8 cellular contexts compared by ENCODE assay signal in genomic region chr4:1746265-1746691, GRCh38. TPM values are rescaled to one million over a fixed set of nuclear protein-coding genes. Genes with fewer than 3 reads are reported as not detected.
DNase-seq lines count a peak whose midpoint lies in the region; ATAC-seq and TF ChIP-seq lines count a peak whose summit lies in the region.

No MANE protein-coding gene starts in this region.

- no peak overlapping the region for H2BK15ac ChIP-seq in H9 (ENCODE audit: low read depth, low read length)

- H3K56ac ChIP-seq in H9 (ENCODE audit: insufficient read length, low read depth, low read length) = no peak overlapping the region

- no peaks in the 10 kb centered on the region for H3K79me2 ChIP-seq in H9 (ENCODE audit: insufficient read depth, low read length)

- H3K4me1 ChIP-seq in CD4-positive, CD25-positive, alpha-beta regulatory T cell (ENCODE audit: control insufficient read depth, insufficient read depth, low read length, poor library complexity, severe bottlenecking) = peaks cover 8% of the 10 kb centered on the region
- H3K4me1 ChIP-seq in H9 (ENCODE audit: insufficient read depth, low read length) = no peaks in the 10 kb centered on the region

- no peaks in the 10 kb centered on the region for H3K4me1 Mint-ChIP-seq in CD4-positive, CD25-positive, alpha-beta regulatory T cell
- peaks cover 0 to 11% of the 10 kb centered on the region in 2 experiments; a peak in 1 of 4 replicates for H3K4me1 Mint-ChIP-seq in H9
- H3K4me1 Mint-ChIP-seq in mesothelial cell of epicardium = no peaks in the 10 kb centered on the region

- H3K36me3 Mint-ChIP-seq in CD4-positive, CD25-positive, alpha-beta regulatory T cell = no peaks in the 10 kb centered on the region
- peaks cover 12 to 42% (median 33%) of the 10 kb centered on the region in 3 experiments; a peak in 6 of 7 replicates for H3K36me3 Mint-ChIP-seq in H9 (ENCODE audit: insufficient read depth in 1 of 3, low read depth in 3 of 3)
- H3K36me3 Mint-ChIP-seq in mesothelial cell of epicardium = peaks cover 15% of the 10 kb centered on the region

- no peak overlapping the region for H4K8ac ChIP-seq in H9 (replicated peaks; ENCODE audit: insufficient read length, low read depth, low read length)

- H3K27ac Mint-ChIP-seq in CD4-positive, CD25-positive, alpha-beta regulatory T cell = no peak overlapping the region
- H3K27ac Mint-ChIP-seq in H9 (no peak overlapping the region), mesothelial cell of epicardium (no peak overlapping the region)

- no peaks in the 10 kb centered on the region for H3K79me1 ChIP-seq in H9 (ENCODE audit: insufficient read depth, low read depth, low read length, poor library complexity, severe bottlenecking)

- no peaks in the 10 kb centered on the region for H4K20me1 ChIP-seq in H9 (ENCODE audit: control insufficient read depth, insufficient read depth, insufficient read length)

- no peaks in the 10 kb centered on the region for H3K9me3 ChIP-seq in CD4-positive, CD25-positive, alpha-beta regulatory T cell (ENCODE audit: control insufficient read depth in 2 of 2, low read length in 2 of 2)
- H3K9me3 ChIP-seq in H9 (ENCODE audit: control insufficient read depth, low read depth, low read length) = no peaks in the 10 kb centered on the region

- no peaks in the 10 kb centered on the region for H3K27me3 Mint-ChIP-seq in CD4-positive, CD25-positive, alpha-beta regulatory T cell
- H3K27me3 Mint-ChIP-seq in H9 (ENCODE audit: low read depth) = no peaks in the 10 kb centered on the region
- H3K27me3 Mint-ChIP-seq in mesothelial cell of epicardium (ENCODE audit: low read depth) = peaks cover 2% of the 10 kb centered on the region

- no peak overlapping the region for H2BK20ac ChIP-seq in H9 (ENCODE audit: low read depth, low read length, poor library complexity, severe bottlenecking)

- no peak overlapping the region for H3K18ac ChIP-seq in H9 (ENCODE audit: insufficient read length, low read depth, low read length)

- H2BK5ac ChIP-seq in H9 (ENCODE audit: insufficient read length, low read length) = no peak overlapping the region

- no peak overlapping the region for H4K5ac ChIP-seq in H9 (ENCODE audit: insufficient read length, low read depth, low read length)

- TF ChIP-seq CTCF in H9 (conservative IDR thresholded peaks at IDR 0.05) (peak; percentile 98), mesothelial cell of epicardium (IDR thresholded peaks at IDR 0.05; ENCODE audit: unreplicated experiment) (peak; percentile 93)

- WGBS in H9 (ENCODE audit: extremely low coverage, insufficient read length, low lambda C conversion rate) = no CpG with 5 or more reads among the region's 17 CpGs

- in situ Hi-C loops in ACHN (cut with HindIII; ENCODE audit: low pct_ligation_motif_present, low pct_unique_long_range_greater_than_20kb, low sequenced_read_pairs) = no loop called here

- no peak overlapping the region for H3T11ph ChIP-seq in H9 (ENCODE audit: low read length)

- peak; percentile 64 to 65 for ATAC-seq in CD4-positive, CD25-positive, alpha-beta regulatory T cell (ENCODE audit: low read depth in 2 of 2)

- no peak overlapping the region for H3K4me3 Mint-ChIP-seq in CD4-positive, CD25-positive, alpha-beta regulatory T cell
- H3K4me3 Mint-ChIP-seq in H9 = no peak overlapping the region
- H3K4me3 Mint-ChIP-seq in mesothelial cell of epicardium = no peak overlapping the region

- no peak overlapping the region for H3K4me3 ChIP-seq in CD4-positive, CD25-positive, alpha-beta regulatory T cell (ENCODE audit: low read depth, low read length)

- H3K27me3 ChIP-seq in CD4-positive, CD25-positive, alpha-beta regulatory T cell (ENCODE audit: control insufficient read depth, insufficient read depth, low read length) = no peaks in the 10 kb centered on the region
- H3K27me3 ChIP-seq in H9 (ENCODE audit: insufficient read depth, low read length) = no peaks in the 10 kb centered on the region

- H3K23me2 ChIP-seq in H9 (ENCODE audit: insufficient read length, low read depth, low read length, poor library complexity, severe bottlenecking) = no peaks in the 10 kb centered on the region

- H3K27ac ChIP-seq in CD4-positive, CD25-positive, alpha-beta regulatory T cell (ENCODE audit: insufficient read depth, low read length, poor library complexity, severe bottlenecking) = no peak overlapping the region
- H3K27ac ChIP-seq in H9 (ENCODE audit: insufficient read length, low read depth, low read length) = no peak overlapping the region

- H3K14ac ChIP-seq in H9 (ENCODE audit: insufficient read depth, low read length) = no peak overlapping the region

- H2BK120ac ChIP-seq in H9 (ENCODE audit: low read depth, low read length, poor library complexity, severe bottlenecking) = no peak overlapping the region

- H4K91ac ChIP-seq in H9 (ENCODE audit: insufficient read length, low read depth, low read length) = no peak overlapping the region

- no peaks in the 10 kb centered on the region for H3K9me3 Mint-ChIP-seq in CD4-positive, CD25-positive, alpha-beta regulatory T cell
- H3K9me3 Mint-ChIP-seq in H9 (no peaks in the 10 kb centered on the region), mesothelial cell of epicardium (no peaks in the 10 kb centered on the region)

- DNase-seq in CD4-positive, CD25-positive, alpha-beta regulatory T cell = peak; percentile 66 to 77 (median 66)
- DNase-seq in H9 (peak; percentile 97), NCI-H460 (ENCODE audit: extremely low read depth, low read depth) (peak; percentile 58), ecto neural progenitor cell (ENCODE audit: low spot score) (peak; percentile 96), mesothelial cell of epicardium (ENCODE audit: low spot score in 2 of 2, unreplicated experiment in 2 of 2) (peak; percentile 79 to 93), ACHN (no peak)
- DNase-seq in activated CD4-positive, alpha-beta T cell treated with anti-CD3 and anti-CD28 coated beads, Interleukin-2, amount 50 U/mL, for 24 hours (ENCODE audit: low read depth in 1 of 2, low spot score in 1 of 2) = peak; percentile 66 to 72
- peak; percentile 94 for DNase-seq in stimulated activated CD8-positive, alpha-beta memory T cell treated with anti-CD3 and anti-CD28 coated beads, Interleukin-4, amount 100 ng/mL, for 48 hours

- H3K36me3 ChIP-seq in CD4-positive, CD25-positive, alpha-beta regulatory T cell (ENCODE audit: control insufficient read depth, insufficient read depth, low read length) = peaks cover 27% of the 10 kb centered on the region

- no peak overlapping the region for H2AK5ac ChIP-seq in H9 (ENCODE audit: insufficient read length, low read length)

- H2AFZ ChIP-seq in H9 (ENCODE audit: low read length) = no peak overlapping the region

- no peak overlapping the region for H2BK12ac ChIP-seq in H9 (ENCODE audit: insufficient read length, low read depth, low read length)

- H3K23ac ChIP-seq in H9 (ENCODE audit: insufficient read length, low read depth, low read length) = no peak overlapping the region

- H3K4ac ChIP-seq in H9 (ENCODE audit: low read depth, low read length) = no peak overlapping the region

- no peak overlapping the region for H3K9ac ChIP-seq in H9 (ENCODE audit: extremely low read depth, insufficient read length, low read length)

- H3K4me2 ChIP-seq in H9 (ENCODE audit: insufficient read depth, insufficient read length, low read length) = no peak overlapping the region

RNA-seq across cellular contexts. Expression of gene TACC3, which starts 25.0 kb away (rescaled TPM):
- total RNA-seq in CD4-positive, CD25-positive, alpha-beta regulatory T cell = 111 TPM
- 10 to 100 TPM; 62.0 to 72.9 (median 66.6) TPM for polyA plus RNA-seq in CD4-positive, CD25-positive, alpha-beta regulatory T cell
- total RNA-seq in H9 (2021) (150 and 156 TPM in 2 replicates), mesothelial cell of epicardium (38.9 to 45.3 TPM (median 44.4 TPM) in 3 replicates)
- 20.2 and 24.7 TPM in 2 replicates for total RNA-seq in NCI-H460 (2014; rRNA removed; shearing (Covaris generic))
- polyA plus RNA-seq in NCI-H460 (2014; cell fraction: nucleus; rRNA removed) = 93.1 and 132 TPM in 2 replicates

RNA-seq across cellular contexts. Expression of gene TMEM129, which starts 25.2 kb away (rescaled TPM):
- 19.6 TPM for total RNA-seq in CD4-positive, CD25-positive, alpha-beta regulatory T cell
- 10 to 100 TPM; 29.4 to 33.9 (median 31.0) TPM for polyA plus RNA-seq in CD4-positive, CD25-positive, alpha-beta regulatory T cell
- total RNA-seq in H9 (2021) = 27.3 and 30.4 TPM in 2 replicates
- 24.5 and 27.5 TPM in 2 replicates for total RNA-seq in NCI-H460 (2014; rRNA removed; shearing (Covaris generic))
- polyA plus RNA-seq in NCI-H460 (2014; cell fraction: nucleus; rRNA removed) = 152 and 194 TPM in 2 replicates
- total RNA-seq in mesothelial cell of epicardium = 36.0 to 37.8 TPM (median 37.3 TPM) in 3 replicates

RNA-seq across cellular contexts. Expression of gene SLBP, which starts 34.2 kb away (rescaled TPM):
- 36.7 TPM for total RNA-seq in CD4-positive, CD25-positive, alpha-beta regulatory T cell
- 10 to 100 TPM; 74.7 to 83.8 (median 78.3) TPM for polyA plus RNA-seq in CD4-positive, CD25-positive, alpha-beta regulatory T cell
- total RNA-seq in H9 (2021) (62.7 and 67.0 TPM in 2 replicates), mesothelial cell of epicardium (45.8 to 50.6 TPM (median 49.8 TPM) in 3 replicates)
- 52.5 and 63.5 TPM in 2 replicates for total RNA-seq in NCI-H460 (2014; rRNA removed; shearing (Covaris generic))
- polyA plus RNA-seq in NCI-H460 (2014; cell fraction: nucleus; rRNA removed) = 118 and 128 TPM in 2 replicates

RNA-seq across cellular contexts. Expression of gene FGFR3, which starts 46.8 kb away (rescaled TPM):
- 0.25 TPM for total RNA-seq in CD4-positive, CD25-positive, alpha-beta regulatory T cell
- not detected for polyA plus RNA-seq in CD4-positive, CD25-positive, alpha-beta regulatory T cell
- 75.7 and 81.2 TPM in 2 replicates for total RNA-seq in H9 (2021)
- 0.49 and 0.62 TPM in 2 replicates for total RNA-seq in NCI-H460 (2014; rRNA removed; shearing (Covaris generic))
- polyA plus RNA-seq in NCI-H460 (2014; cell fraction: nucleus; rRNA removed) = 9.7 and 15.0 TPM in 2 replicates
- 30.9 to 37.6 TPM (median 32.9 TPM) in 3 replicates for total RNA-seq in mesothelial cell of epicardium
